ENCODE assay signal across 24 cellular contexts in the genomic region with DNA sequence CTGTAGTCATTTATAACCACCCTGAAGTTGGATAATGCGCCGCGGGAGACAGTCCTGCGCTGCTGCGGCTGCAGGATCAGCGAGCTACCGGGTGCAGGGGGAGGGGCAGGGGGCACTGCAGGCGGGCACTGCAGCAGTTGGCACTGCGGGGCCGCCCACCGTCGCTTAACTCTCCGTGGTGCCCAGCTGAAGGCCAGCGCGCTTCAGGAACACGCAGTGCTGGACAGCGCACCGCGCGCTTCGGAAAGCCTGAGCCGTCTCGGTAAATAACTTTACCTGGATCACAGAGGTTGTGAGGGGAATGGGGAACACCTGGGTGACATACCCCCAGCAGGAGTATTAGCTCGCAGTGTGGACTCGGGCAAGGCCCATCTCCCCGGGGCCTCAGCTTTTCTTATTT. TPM values are rescaled to one million over a fixed set of nuclear protein-coding genes. Genes with fewer than 3 reads are reported as not detected.
A peak's percentile ranks its signal among the peaks of the same experiment; 100 is the strongest.
DNase-seq lines count a peak whose midpoint lies in the region; ATAC-seq and FAIRE-seq lines count a peak whose summit lies in the region.
"Had no signal": no experiment of that assay in that cellular context is flagged by ENCODE, and none has a peak within 500 bp of the region (broad histone marks: within the 10 kb centered on the region; RNA-seq: fewer than 3 reads in every experiment).

No MANE protein-coding gene starts in this region.

- no peaks in the 10 kb centered on the region for H3K9me3 Mint-ChIP-seq in activated naive CD4-positive, alpha-beta T cell treated with anti-CD3 and anti-CD28 coated beads for 36 hours
- H3K9me3 Mint-ChIP-seq: central memory CD8-positive, alpha-beta T cell had no signal

- H3K79me2 ChIP-seq in Karpas-422 (ENCODE audit: low read length): no peaks in the 10 kb centered on the region

- peaks cover 0 to 15% of the 10 kb centered on the region in 2 donors for H3K27me3 ChIP-seq in small intestine (ENCODE audit: control insufficient read depth in 2 of 2, insufficient read depth in 2 of 2, low read length in 2 of 2)
- H3K27me3 ChIP-seq in Karpas-422 (ENCODE audit: low read length): no peaks in the 10 kb centered on the region
- H3K27me3 ChIP-seq: BLaER1 treated with 17β-estradiol and CSF1 and Interleukin-3, amounts not matched to agents 10 nM and 100 nM; MG63 had no signal

- H3K4me3 ChIP-seq in small intestine (ENCODE audit: low read depth in 1 of 2, low read length in 2 of 2): no peak overlapping the region
- H3K4me3 ChIP-seq in Karpas-422 (ENCODE audit: low read length): no peak overlapping the region
- H3K4me3 ChIP-seq: BLaER1 treated with 17β-estradiol and CSF1 and Interleukin-3, amounts not matched to agents 10 nM and 100 nM; lung; MG63 had no signal

- H3K4me1 ChIP-seq in small intestine (ENCODE audit: control insufficient read depth in 2 of 2, insufficient read depth in 1 of 2, low read depth in 1 of 2, low read length in 1 of 2) (no peaks in the 10 kb centered on the region), Karpas-422 (ENCODE audit: low read length) (no peaks in the 10 kb centered on the region)

- no peak overlapping the region for H3K27ac Mint-ChIP-seq in activated naive CD4-positive, alpha-beta T cell treated with anti-CD3 and anti-CD28 coated beads for 36 hours
- H3K27ac Mint-ChIP-seq: activated CD4-positive, alpha-beta T cell treated with anti-CD3 and anti-CD28 coated beads for 36 hours had no signal

- intact Hi-C loops in activated naive CD4-positive, alpha-beta T cell treated with anti-CD3 and anti-CD28 coated beads for 36 hours (cut with micrococcal nuclease): no loop called here

- peaks cover 37% of the 10 kb centered on the region for H3K27me3 Mint-ChIP-seq in activated naive CD4-positive, alpha-beta T cell treated with anti-CD3 and anti-CD28 coated beads for 36 hours (ENCODE audit: low read depth)

- CTCF ChIA-PET in activated naive CD4-positive, alpha-beta T cell treated with anti-CD3 and anti-CD28 coated beads for 36 hours (lab: Charles Lee): no interaction called here

- FAIRE-seq in small intestine (lab: Jason Lieb, UNC) (no peak), HTR-8/SVneo (lab: Jason Lieb, UNC) (no peak)
- FAIRE-seq: GM12891, TTC549 had no signal

- DNase-seq in activated naive CD4-positive, alpha-beta T cell treated with anti-CD3 and anti-CD28 coated beads for 36 hours: peak; percentile 12
- DNase-seq in activated naive CD4-positive, alpha-beta T cell treated with anti-CD3 and anti-CD28 coated beads, Interleukin-2, amount 50 U/mL, for 16 hours: no peak
- DNase-seq in ecto neural progenitor cell (ENCODE audit: low spot score): peak; percentile 64
- no peak for DNase-seq in left lobe of liver (ENCODE audit: low spot score)
- peak; percentile 9 for DNase-seq in small intestine
- no peak for DNase-seq in germinal center (ENCODE audit: low spot score)
- no peak for DNase-seq in Karpas-422
- no peak for DNase-seq in HTR-8/SVneo (ENCODE audit: insufficient read length, low spot score)
- DNase-seq: activated CD4-positive, alpha-beta T cell treated with anti-CD3 and anti-CD28 coated beads for 36 hours; amniotic stem cell; effector memory CD4-positive, alpha-beta T cell; MG63; naive B cell; NCI-H187; posterior cingulate gyrus; RPMI8226; stimulated activated CD4-positive, alpha-beta T cell treated with anti-CD3 and anti-CD28 coated beads, Interleukin-12 subunit alpha, Interleukin-12 subunit beta, amount 100 ng/mL, for 4 hours; SW 1271 had no signal

- H3K4me2 ChIP-seq in Karpas-422 (ENCODE audit: low read depth, low read length, poor library complexity, severe bottlenecking): no peak overlapping the region
- H3K4me2 ChIP-seq: BLaER1 treated with 17β-estradiol and CSF1 and Interleukin-3, amounts not matched to agents 10 nM and 100 nM had no signal

- H4K20me1 ChIP-seq in Karpas-422 (ENCODE audit: insufficient read depth, low read depth, low read length): no peaks in the 10 kb centered on the region
- H4K20me1 ChIP-seq: BLaER1 treated with 17β-estradiol and CSF1 and Interleukin-3, amounts not matched to agents 10 nM and 100 nM had no signal

- 11 to 20% (median 17%) methylated on average over 26 of the region's 26 CpGs for WGBS in small intestine, 3 donors

- peak; percentile 40 for ATAC-seq in left lobe of liver
- ATAC-seq: activated CD4-positive, alpha-beta T cell treated with anti-CD3 and anti-CD28 coated beads for 36 hours had no signal

- H3K9me3 ChIP-seq in small intestine (ENCODE audit: control insufficient read depth, low read depth): no peaks in the 10 kb centered on the region
- no peaks in the 10 kb centered on the region for H3K9me3 ChIP-seq in Karpas-422 (ENCODE audit: low read length)
- H3K9me3 ChIP-seq: BLaER1 treated with 17β-estradiol and CSF1 and Interleukin-3, amounts not matched to agents 10 nM and 100 nM; MG63 had no signal

- H3K4me1 Mint-ChIP-seq in activated naive CD4-positive, alpha-beta T cell treated with anti-CD3 and anti-CD28 coated beads for 36 hours (ENCODE audit: low read depth): no peaks in the 10 kb centered on the region
- H3K4me1 Mint-ChIP-seq: activated CD4-positive, alpha-beta T cell treated with anti-CD3 and anti-CD28 coated beads for 36 hours; central memory CD8-positive, alpha-beta T cell; naive B cell had no signal

- no peak overlapping the region for H3K4me3 Mint-ChIP-seq in activated naive CD4-positive, alpha-beta T cell treated with anti-CD3 and anti-CD28 coated beads for 36 hours
- H3K4me3 Mint-ChIP-seq: activated CD4-positive, alpha-beta T cell treated with anti-CD3 and anti-CD28 coated beads for 36 hours; central memory CD8-positive, alpha-beta T cell; naive B cell had no signal

- H3K36me3 ChIP-seq in small intestine (ENCODE audit: control insufficient read depth in 2 of 2, insufficient read depth in 2 of 2, low read length in 2 of 2): no peaks in the 10 kb centered on the region
- no peaks in the 10 kb centered on the region for H3K36me3 ChIP-seq in Karpas-422 (ENCODE audit: insufficient read depth, low read length)
- H3K36me3 ChIP-seq: BLaER1 treated with 17β-estradiol and CSF1 and Interleukin-3, amounts not matched to agents 10 nM and 100 nM; MG63 had no signal

- H3K9ac ChIP-seq in Karpas-422 (ENCODE audit: low read length): no peak overlapping the region
- H3K9ac ChIP-seq: BLaER1 treated with 17β-estradiol and CSF1 and Interleukin-3, amounts not matched to agents 10 nM and 100 nM had no signal

- H3K27ac ChIP-seq in small intestine (ENCODE audit: low read depth in 1 of 2, low read length in 1 of 2) (no peak overlapping the region), Karpas-422 (ENCODE audit: low read length) (no peak overlapping the region)
- H3K27ac ChIP-seq: BLaER1 treated with 17β-estradiol and CSF1 and Interleukin-3, amounts not matched to agents 10 nM and 100 nM had no signal

- H3K9me2 ChIP-seq in Karpas-422 (replicated peaks; ENCODE audit: insufficient read depth, low read length): no peaks in the 10 kb centered on the region

- H2AFZ ChIP-seq in Karpas-422 (ENCODE audit: low read length): no peak overlapping the region

- no peaks in the 10 kb centered on the region for H3K36me3 Mint-ChIP-seq in activated naive CD4-positive, alpha-beta T cell treated with anti-CD3 and anti-CD28 coated beads for 36 hours (ENCODE audit: low read depth)
- H3K36me3 Mint-ChIP-seq: naive B cell had no signal

RNA-seq across cellular contexts. Expression of gene LRFN2, which starts 12.4 kb away (rescaled TPM):
- total RNA-seq in activated naive CD4-positive, alpha-beta T cell treated with anti-CD3 and anti-CD28 coated beads for 36 hours: not detected
- 0.05 TPM for total RNA-seq in left lobe of liver
- under 1 TPM in 1 of 3 donors, not detected in 2; 0.22 TPM for polyA plus RNA-seq in small intestine
- not detected in 2 replicates for total RNA-seq in Karpas-422 (2014; rRNA removed; shearing (Covaris generic); ENCODE audit: low replicate concordance)
- total RNA-seq: A172; activated CD4-positive, alpha-beta T cell treated with anti-CD3 and anti-CD28 coated beads for 36 hours had no signal

Comparison
In these comparisons a context has a peak if more than half of its experiments do, and no peak if none do; other contexts are left out.
1. DNase-seq: peak in activated naive CD4-positive, alpha-beta T cell treated with anti-CD3 and anti-CD28 coated beads for 36 hours (single experiment), ecto neural progenitor cell (single experiment) and small intestine (single experiment); none in activated naive CD4-positive, alpha-beta T cell treated with anti-CD3 and anti-CD28 coated beads, Interleukin-2, amount 50 U/mL, for 16 hours (single experiment), left lobe of liver (single experiment), germinal center (single experiment), Karpas-422 (single experiment) and HTR-8/SVneo (single experiment).